ENCODE assay signal across 1 cellular context in genomic region chr7:42883950-42884349, GRCh38.
TF ChIP-seq lines count a peak whose summit lies in the region.

No MANE protein-coding gene starts in this region.

TF ChIP-seq in GM12878, 131 proteins besides CTCF, POLR2A, EP300 and RAD21 (continued from another document):
- TF ChIP-seq ATF3 (IDR thresholded peaks at IDR 0.05; ENCODE audit: borderline replicate concordance, extremely low read depth, low read depth, low read length) (no peak), RUNX3 (IDR thresholded peaks at IDR 0.05; ENCODE audit: low read length) (no peak), POU2F2 (IDR thresholded peaks at IDR 0.05; ENCODE audit: borderline replicate concordance, low read depth, low read length) (no peak), TCF7 (IDR thresholded peaks at IDR 0.05; ENCODE audit: borderline replicate concordance) (no peak), SMAD1 (IDR thresholded peaks at IDR 0.05; ENCODE audit: low read depth, partially characterized antibody) (no peak), MEF2A (IDR thresholded peaks at IDR 0.05; ENCODE audit: insufficient read depth, low read depth, low read length) (no peak), IKZF2 (IDR thresholded peaks at IDR 0.05) (no peak), MTA2 (IDR thresholded peaks at IDR 0.05; ENCODE audit: low read depth) (no peak), MLLT1 (IDR thresholded peaks at IDR 0.05) (no peak), CREM (IDR thresholded peaks at IDR 0.05; ENCODE audit: low read depth) (no peak), NR2C2 (IDR thresholded peaks at IDR 0.05; ENCODE audit: borderline replicate concordance, control insufficient read depth, insufficient read length, low read depth) (no peak), MYC (IDR thresholded peaks at IDR 0.05; ENCODE audit: insufficient read depth, insufficient read length, insufficient replicate concordance, low read length, severe bottlenecking) (no peak), SRF (IDR thresholded peaks at IDR 0.05; ENCODE audit: low read depth in 2 of 2, low read length in 2 of 2) (no peak), SIN3A (IDR thresholded peaks at IDR 0.05; ENCODE audit: low read depth, low read length) (no peak), NR2C1 (IDR thresholded peaks at IDR 0.05) (no peak), RB1 (IDR thresholded peaks at IDR 0.05; ENCODE audit: borderline replicate concordance) (no peak), NBN (IDR thresholded peaks at IDR 0.05) (no peak), IRF4 (IDR thresholded peaks at IDR 0.05; ENCODE audit: low read depth, low read length) (no peak)
